In the genomic region with DNA sequence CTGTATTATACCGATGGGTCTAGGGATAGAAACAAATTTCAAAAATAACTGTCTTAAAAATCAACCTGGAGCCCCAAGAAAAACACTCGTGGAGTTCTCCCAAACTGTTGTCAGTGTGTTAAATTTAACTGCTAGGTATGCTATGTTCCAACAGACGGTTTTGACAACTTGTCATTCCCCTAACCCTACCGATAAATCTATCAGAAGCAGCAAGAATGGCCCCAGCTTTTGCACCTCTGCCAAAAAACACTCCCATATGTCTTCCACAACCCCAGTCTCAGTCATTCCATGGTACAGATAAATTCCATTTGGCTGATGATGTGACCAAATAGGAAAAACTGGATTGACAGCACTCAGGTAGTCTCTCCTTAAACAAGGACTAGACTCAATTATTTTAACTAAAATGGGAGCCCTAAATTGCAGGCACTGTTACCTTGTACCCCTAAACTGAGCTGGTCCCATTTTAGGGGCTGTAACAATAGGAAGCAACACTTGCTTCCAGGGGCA, we compare ENCODE assay signal across 19 cellular contexts.
"Had no signal": no experiment of that assay in that cellular context is flagged by ENCODE, and none has a peak within 500 bp of the region (broad histone marks: within the 10 kb centered on the region; RNA-seq: fewer than 3 reads in every experiment).

No MANE protein-coding gene starts in this region.

- H3K27me3 Mint-ChIP-seq: effector memory CD8-positive, alpha-beta T cell; naive thymus-derived CD4-positive, alpha-beta T cell had no signal

- H3K27ac ChIP-seq: foreskin keratinocyte, parathyroid adenoma, psoas muscle, right lobe of liver, suprapubic skin, thyroid gland, upper lobe of left lung, uterus had no signal

- ATAC-seq: effector memory CD8-positive, alpha-beta T cell; foreskin keratinocyte; left lobe of liver; naive thymus-derived CD4-positive, alpha-beta T cell; psoas muscle; right lobe of liver; stimulated activated effector memory CD8-positive, alpha-beta T cell treated with anti-CD3 and anti-CD28 coated beads, Interleukin-12 subunit alpha, Interleukin-12 subunit beta, amount 100 ng/mL, for 72 hours; stimulated activated naive CD8-positive, alpha-beta T cell treated with anti-CD3 and anti-CD28 coated beads, Interleukin-15, Interleukin-2, amounts not matched to agents 100 U/mL and 50 U/mL, for 24 hours had no signal

- H3K9me3 Mint-ChIP-seq: effector memory CD8-positive, alpha-beta T cell; naive thymus-derived CD4-positive, alpha-beta T cell; nephron progenitor cell; stimulated activated effector memory CD8-positive, alpha-beta T cell treated with anti-CD3 and anti-CD28 coated beads, Interleukin-12 subunit alpha, Interleukin-12 subunit beta, amount 100 ng/mL, for 72 hours had no signal

- H3K27ac Mint-ChIP-seq: effector memory CD8-positive, alpha-beta T cell; nephron progenitor cell; stimulated activated effector memory CD8-positive, alpha-beta T cell treated with anti-CD3 and anti-CD28 coated beads, Interleukin-12 subunit alpha, Interleukin-12 subunit beta, amount 100 ng/mL, for 72 hours had no signal

- DNase-seq: effector memory CD8-positive, alpha-beta T cell; erythroblast; mammary epithelial cell; naive thymus-derived CD4-positive, alpha-beta T cell; nephron progenitor cell; psoas muscle; retina; right lobe of liver; stimulated activated CD4-positive, alpha-beta T cell treated with anti-CD3 and anti-CD28 coated beads, Interleukin-4, amount 100 ng/mL, for 1 hour; stimulated activated CD8-positive, alpha-beta memory T cell treated with anti-CD3 and anti-CD28 coated beads, Interleukin-4, amount 100 ng/mL, for 48 hours; stimulated activated naive CD8-positive, alpha-beta T cell treated with anti-CD3 and anti-CD28 coated beads, Interleukin-15, Interleukin-2, amounts not matched to agents 100 U/mL and 50 U/mL, for 24 hours; thyroid gland; upper lobe of left lung; uterus had no signal

- H3K4me3 Mint-ChIP-seq: effector memory CD8-positive, alpha-beta T cell; naive thymus-derived CD4-positive, alpha-beta T cell; nephron progenitor cell; stimulated activated effector memory CD8-positive, alpha-beta T cell treated with anti-CD3 and anti-CD28 coated beads, Interleukin-12 subunit alpha, Interleukin-12 subunit beta, amount 100 ng/mL, for 72 hours had no signal
